Comparison of ENCODE assay signal across 9 cellular contexts in genomic region chr3:102057781-102058421, GRCh38.
A peak's percentile ranks its signal among the peaks of the same experiment; 100 is the strongest.
DNase-seq lines count a peak whose midpoint lies in the region; ATAC-seq and TF ChIP-seq lines count a peak whose summit lies in the region.
"Had no signal": no experiment of that assay in that cellular context is flagged by ENCODE, and none has a peak within 500 bp of the region (broad histone marks: within the 10 kb centered on the region; RNA-seq: fewer than 3 reads in every experiment).

No MANE protein-coding gene starts in this region.

- peak overlapping the region; percentile 12 for H3K27ac Mint-ChIP-seq in activated T-cell treated with anti-CD3 and anti-CD28 coated beads, Interleukin-2, amount 50 U/mL, for 72 hours
- H3K27ac Mint-ChIP-seq in stimulated activated effector memory CD8-positive, alpha-beta T cell treated with anti-CD3 and anti-CD28 coated beads, Interleukin-12 subunit alpha, Interleukin-12 subunit beta, amount 100 ng/mL, for 72 hours = no peak overlapping the region
- H3K27ac Mint-ChIP-seq in GM23338 = no peak overlapping the region

- no peak overlapping the region for H3K27ac ChIP-seq in GM23338 (ENCODE audit: low read depth)
- H3K27ac ChIP-seq: PC-9 had no signal

- ATAC-seq in activated T-cell treated with anti-CD3 and anti-CD28 coated beads, Interleukin-2, amount 50 U/mL, for 72 hours (replicated peaks in 1 of 2) = peak; percentile 66 to 69
- ATAC-seq in HG02642 (IDR thresholded peaks at IDR 0.05; ENCODE audit: poor library complexity, unreplicated experiment) = peak; percentile 79
- peak; percentile 79 for ATAC-seq in stimulated activated effector memory CD8-positive, alpha-beta T cell treated with anti-CD3 and anti-CD28 coated beads, Interleukin-12 subunit alpha, Interleukin-12 subunit beta, amount 100 ng/mL, for 72 hours
- no peak for ATAC-seq in GM23338

- peaks cover 0 to 3% of the 10 kb centered on the region in 2 donors for H3K36me3 Mint-ChIP-seq in activated T-cell treated with anti-CD3 and anti-CD28 coated beads, Interleukin-2, amount 50 U/mL, for 72 hours (ENCODE audit: insufficient read depth in 2 of 2)
- no peaks in the 10 kb centered on the region for H3K36me3 Mint-ChIP-seq in stimulated activated effector memory CD8-positive, alpha-beta T cell treated with anti-CD3 and anti-CD28 coated beads, Interleukin-12 subunit alpha, Interleukin-12 subunit beta, amount 100 ng/mL, for 72 hours
- H3K36me3 Mint-ChIP-seq in GM23338 (ENCODE audit: low read depth) = no peaks in the 10 kb centered on the region

- H3F3A ChIP-seq in Loucy (ENCODE audit: low read depth) (no peaks in the 10 kb centered on the region), GM23338 (replicated peaks; ENCODE audit: low read depth) (no peaks in the 10 kb centered on the region)

- no peak for DNase-seq in activated T-cell treated with anti-CD3 and anti-CD28 coated beads, Interleukin-2, amount 50 U/mL, for 72 hours
- no peak for DNase-seq in activated T-cell treated with anti-CD3 and anti-CD28 coated beads, Interleukin-2, amount 50 U/mL, for 1 hour
- DNase-seq in stimulated activated effector memory CD8-positive, alpha-beta T cell treated with anti-CD3 and anti-CD28 coated beads, Interleukin-12 subunit alpha, Interleukin-12 subunit beta, amount 100 ng/mL, for 72 hours (ENCODE audit: low spot score in 2 of 2) = no peak
- DNase-seq in GM23338 (ENCODE audit: low spot score) = no peak
- no peak for DNase-seq in hippocampal formation (lab: John Stamatoyannopoulos, UW)
- DNase-seq in medulla oblongata (ENCODE audit: extremely low spot score) = no peak
- DNase-seq: PC-9 had no signal

- H3K36me3 ChIP-seq in Loucy (ENCODE audit: insufficient read depth, low read length) (no peaks in the 10 kb centered on the region), GM23338 (ENCODE audit: insufficient read depth) (no peaks in the 10 kb centered on the region)

- H3K4me3 ChIP-seq in Loucy (ENCODE audit: low read length, poor library complexity, severe bottlenecking) (no peak overlapping the region), GM23338 (no peak overlapping the region)
- H3K4me3 ChIP-seq: PC-9 had no signal

- no peaks in the 10 kb centered on the region for H3K27me3 Mint-ChIP-seq in activated T-cell treated with anti-CD3 and anti-CD28 coated beads, Interleukin-2, amount 50 U/mL, for 72 hours (ENCODE audit: low read depth)
- H3K27me3 Mint-ChIP-seq in GM23338 (ENCODE audit: insufficient read depth, low read depth, poor library complexity) = peaks cover 2% of the 10 kb centered on the region

- no peaks in the 10 kb centered on the region for H3K9me2 ChIP-seq in Loucy (replicated peaks; ENCODE audit: low read depth, low read length)
- H3K9me2 ChIP-seq in GM23338 (ENCODE audit: insufficient read depth) = 0 out of 2 replicates have a peak, but pooled peaks cover 9% of the 10 kb centered on the region

- peak overlapping the region in 1 of 2 donors; percentile 22 for H3K4me3 Mint-ChIP-seq in activated T-cell treated with anti-CD3 and anti-CD28 coated beads, Interleukin-2, amount 50 U/mL, for 72 hours
- no peak overlapping the region for H3K4me3 Mint-ChIP-seq in stimulated activated effector memory CD8-positive, alpha-beta T cell treated with anti-CD3 and anti-CD28 coated beads, Interleukin-12 subunit alpha, Interleukin-12 subunit beta, amount 100 ng/mL, for 72 hours
- H3K4me3 Mint-ChIP-seq in GM23338 = no peak overlapping the region

- H3K9me3 Mint-ChIP-seq in activated T-cell treated with anti-CD3 and anti-CD28 coated beads, Interleukin-2, amount 50 U/mL, for 72 hours = peaks cover 0 to 1% of the 10 kb centered on the region in 2 donors
- H3K9me3 Mint-ChIP-seq in stimulated activated effector memory CD8-positive, alpha-beta T cell treated with anti-CD3 and anti-CD28 coated beads, Interleukin-12 subunit alpha, Interleukin-12 subunit beta, amount 100 ng/mL, for 72 hours = peaks cover 2% of the 10 kb centered on the region
- H3K9me3 Mint-ChIP-seq in GM23338 = no peaks in the 10 kb centered on the region

- H4K20me1 ChIP-seq in Loucy (ENCODE audit: insufficient read depth, low read length, poor library complexity, severe bottlenecking) = no peaks in the 10 kb centered on the region
- no peaks in the 10 kb centered on the region for H4K20me1 ChIP-seq in GM23338 (replicated peaks; ENCODE audit: insufficient read depth)

- peaks cover 42% of the 10 kb centered on the region for H3K4me1 Mint-ChIP-seq in activated T-cell treated with anti-CD3 and anti-CD28 coated beads, Interleukin-2, amount 50 U/mL, for 72 hours (ENCODE audit: low read depth)
- H3K4me1 Mint-ChIP-seq in stimulated activated effector memory CD8-positive, alpha-beta T cell treated with anti-CD3 and anti-CD28 coated beads, Interleukin-12 subunit alpha, Interleukin-12 subunit beta, amount 100 ng/mL, for 72 hours = peaks cover 27% of the 10 kb centered on the region
- no peaks in the 10 kb centered on the region for H3K4me1 Mint-ChIP-seq in GM23338

- H2AFZ ChIP-seq in Loucy (ENCODE audit: low read length) = 0 out of 2 replicates have a peak overlapping the region, but pooled peaks have one; percentile 44
- no peak overlapping the region for H2AFZ ChIP-seq in GM23338
- H2AFZ ChIP-seq: PC-9 had no signal

- H3K79me2 ChIP-seq in Loucy (ENCODE audit: insufficient read depth, low read length) = no peaks in the 10 kb centered on the region
- H3K79me2 ChIP-seq in GM23338 (replicated peaks; ENCODE audit: insufficient read depth) = no peaks in the 10 kb centered on the region

- TF ChIP-seq CTCF in Loucy (conservative IDR thresholded peaks at IDR 0.05; ENCODE audit: low read length) = no peak
- no peak for TF ChIP-seq CTCF in GM23338 (conservative IDR thresholded peaks at IDR 0.05; ENCODE audit: low read depth in 2 of 2)

- H3K4me1 ChIP-seq in Loucy (ENCODE audit: insufficient read depth, low read length, poor library complexity, severe bottlenecking) (peaks cover 26% of the 10 kb centered on the region), GM23338 (ENCODE audit: insufficient read depth) (no peaks in the 10 kb centered on the region)

- peak overlapping the region; percentile 19 for H3K4me2 ChIP-seq in Loucy (ENCODE audit: low read depth, low read length, poor library complexity, severe bottlenecking)
- no peak overlapping the region for H3K4me2 ChIP-seq in GM23338
- H3K4me2 ChIP-seq: PC-9 had no signal

- H3K9me3 ChIP-seq in Loucy (ENCODE audit: insufficient read depth, low read depth, low read length) = no peaks in the 10 kb centered on the region

- H3K9ac ChIP-seq in Loucy (ENCODE audit: low read depth, low read length, poor library complexity, severe bottlenecking) = no peak overlapping the region

- H3K27me3 ChIP-seq in Loucy (ENCODE audit: insufficient read depth, low read length, poor library complexity, severe bottlenecking) = no peaks in the 10 kb centered on the region
- H3K27me3 ChIP-seq in GM23338 (ENCODE audit: insufficient read depth) = no peaks in the 10 kb centered on the region

TF ChIP-seq in GM23338, 12 proteins besides CTCF, POLR2A, EP300 and RAD21 (continues in another document):
- TF ChIP-seq NANOG (IDR thresholded peaks at IDR 0.05; ENCODE audit: borderline replicate concordance) (no peak), JUNB (IDR thresholded peaks at IDR 0.05; ENCODE audit: unreplicated experiment) (no peak), CREB1 (CRISPR knock-in tag; IDR thresholded peaks at IDR 0.05; ENCODE audit: low read depth) (no peak), REST (IDR thresholded peaks at IDR 0.05; ENCODE audit: unreplicated experiment) (no peak), STAT1 (IDR thresholded peaks at IDR 0.05; ENCODE audit: unreplicated experiment) (no peak)
